ENCODE assay signal across 2 cellular contexts in the genomic region with DNA sequence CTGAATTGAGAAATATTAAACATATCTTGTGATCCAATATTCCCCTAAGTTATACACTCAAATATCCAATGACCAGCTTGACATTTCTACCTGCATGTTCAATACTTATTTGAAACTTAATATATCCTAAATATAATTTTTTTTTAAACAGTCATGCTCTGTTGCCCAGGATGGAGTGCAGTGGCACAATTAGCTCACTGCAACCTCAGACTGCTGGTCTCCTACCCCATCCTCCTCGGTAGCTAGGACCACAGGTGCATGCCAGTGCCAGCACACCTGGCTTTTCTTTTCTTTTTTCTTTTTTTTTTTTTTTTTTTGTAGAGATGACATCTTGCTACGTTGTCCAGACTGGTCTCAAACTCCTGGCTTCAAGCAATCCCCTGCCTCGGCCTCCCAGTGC.
TF ChIP-seq lines count a peak whose summit lies in the region.

No MANE protein-coding gene starts in this region.

TF ChIP-seq in A549, 52 proteins besides CTCF, POLR2A, EP300 and RAD21:
- TF ChIP-seq CEBPB (IDR thresholded peaks at IDR 0.05) (no peak), TP53 (CRISPR knock-in tag; IDR thresholded peaks at IDR 0.05) (no peak), TFCP2L1 (CRISPR knock-in tag; IDR thresholded peaks at IDR 0.05) (no peak), ZNF302 (CRISPR knock-in tag; IDR thresholded peaks at IDR 0.05) (no peak), GATA3 (IDR thresholded peaks at IDR 0.05; ENCODE audit: borderline replicate concordance) (no peak), ZFP36 (IDR thresholded peaks at IDR 0.05; ENCODE audit: borderline replicate concordance, partially characterized antibody) (no peak), SREBF2 (IDR thresholded peaks at IDR 0.05) (no peak)
- TF ChIP-seq, protein P1, sequence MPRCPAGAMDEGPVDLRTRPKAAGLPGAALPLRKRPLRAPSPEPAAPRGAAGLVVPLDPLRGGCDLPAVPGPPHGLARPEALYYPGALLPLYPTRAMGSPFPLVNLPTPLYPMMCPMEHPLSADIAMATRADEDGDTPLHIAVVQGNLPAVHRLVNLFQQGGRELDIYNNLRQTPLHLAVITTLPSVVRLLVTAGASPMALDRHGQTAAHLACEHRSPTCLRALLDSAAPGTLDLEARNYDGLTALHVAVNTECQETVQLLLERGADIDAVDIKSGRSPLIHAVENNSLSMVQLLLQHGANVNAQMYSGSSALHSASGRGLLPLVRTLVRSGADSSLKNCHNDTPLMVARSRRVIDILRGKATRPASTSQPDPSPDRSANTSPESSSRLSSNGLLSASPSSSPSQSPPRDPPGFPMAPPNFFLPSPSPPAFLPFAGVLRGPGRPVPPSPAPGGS (IDR thresholded peaks at IDR 0.05), result no peak
- TF ChIP-seq, protein P2, sequence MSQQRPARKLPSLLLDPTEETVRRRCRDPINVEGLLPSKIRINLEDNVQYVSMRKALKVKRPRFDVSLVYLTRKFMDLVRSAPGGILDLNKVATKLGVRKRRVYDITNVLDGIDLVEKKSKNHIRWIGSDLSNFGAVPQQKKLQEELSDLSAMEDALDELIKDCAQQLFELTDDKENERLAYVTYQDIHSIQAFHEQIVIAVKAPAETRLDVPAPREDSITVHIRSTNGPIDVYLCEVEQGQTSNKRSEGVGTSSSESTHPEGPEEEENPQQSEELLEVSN (IDR thresholded peaks at IDR 0.05; ENCODE audit: borderline replicate concordance, low read depth), result no peak
- TF ChIP-seq, protein P3, sequence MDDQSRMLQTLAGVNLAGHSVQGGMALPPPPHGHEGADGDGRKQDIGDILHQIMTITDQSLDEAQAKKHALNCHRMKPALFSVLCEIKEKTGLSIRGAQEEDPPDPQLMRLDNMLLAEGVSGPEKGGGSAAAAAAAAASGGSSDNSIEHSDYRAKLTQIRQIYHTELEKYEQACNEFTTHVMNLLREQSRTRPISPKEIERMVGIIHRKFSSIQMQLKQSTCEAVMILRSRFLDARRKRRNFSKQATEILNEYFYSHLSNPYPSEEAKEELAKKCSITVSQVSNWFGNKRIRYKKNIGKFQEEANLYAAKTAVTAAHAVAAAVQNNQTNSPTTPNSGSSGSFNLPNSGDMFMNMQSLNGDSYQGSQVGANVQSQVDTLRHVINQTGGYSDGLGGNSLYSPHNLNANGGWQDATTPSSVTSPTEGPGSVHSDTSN (IDR thresholded peaks at IDR 0.05), result no peak

TF ChIP-seq in IMR-90, 13 proteins besides CTCF, POLR2A, EP300 and RAD21:
- TF ChIP-seq MAZ (IDR thresholded peaks at IDR 0.05; ENCODE audit: borderline replicate concordance, low read depth, low read length) (no peak), RFX5 (IDR thresholded peaks at IDR 0.05; ENCODE audit: low read depth, low read length) (no peak), RCOR1 (IDR thresholded peaks at IDR 0.05; ENCODE audit: insufficient replicate concordance, low read length) (no peak), NFE2L2 (IDR thresholded peaks at IDR 0.05; ENCODE audit: low read depth, low read length) (no peak), BHLHE40 (IDR thresholded peaks at IDR 0.05; ENCODE audit: low read depth, low read length) (no peak), SMC3 (IDR thresholded peaks at IDR 0.05; ENCODE audit: low read depth, low read length) (no peak)
- TF ChIP-seq, protein P4, sequence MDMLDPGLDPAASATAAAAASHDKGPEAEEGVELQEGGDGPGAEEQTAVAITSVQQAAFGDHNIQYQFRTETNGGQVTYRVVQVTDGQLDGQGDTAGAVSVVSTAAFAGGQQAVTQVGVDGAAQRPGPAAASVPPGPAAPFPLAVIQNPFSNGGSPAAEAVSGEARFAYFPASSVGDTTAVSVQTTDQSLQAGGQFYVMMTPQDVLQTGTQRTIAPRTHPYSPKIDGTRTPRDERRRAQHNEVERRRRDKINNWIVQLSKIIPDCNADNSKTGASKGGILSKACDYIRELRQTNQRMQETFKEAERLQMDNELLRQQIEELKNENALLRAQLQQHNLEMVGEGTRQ (IDR thresholded peaks at IDR 0.05; ENCODE audit: low read depth, low read length), result no peak
